ENCODE assay signal across 8 cellular contexts in genomic region chr5:43037929-43038510, GRCh38. TPM values are rescaled to one million over a fixed set of nuclear protein-coding genes. Genes with fewer than 3 reads are reported as not detected.
DNase-seq lines count a peak whose midpoint lies in the region; ATAC-seq and TF ChIP-seq lines count a peak whose summit lies in the region.

No MANE protein-coding gene starts in this region.

- H2AFZ ChIP-seq in osteoblast (ENCODE audit: low read length): peak overlapping the region; percentile 64

- peak overlapping the region; percentile 24 for H3K27ac ChIP-seq in osteoblast (ENCODE audit: low read depth, low read length)

- no peaks in the 10 kb centered on the region for H4K20me1 ChIP-seq in osteoblast (ENCODE audit: insufficient read depth, low read length)

- POLR2A ChIA-PET in BJ (lab: Charles Lee): no interaction called here

- peak overlapping the region; percentile 71 for H3K4me2 ChIP-seq in osteoblast (ENCODE audit: insufficient read depth, low read length)

- H3K36me3 ChIP-seq in BJ (ENCODE audit: control insufficient read depth, insufficient read depth, low read length) (no peaks in the 10 kb centered on the region), osteoblast (ENCODE audit: insufficient read depth, low read length) (no peaks in the 10 kb centered on the region)

- H3K9me3 ChIP-seq in osteoblast (ENCODE audit: low read depth, low read length): no peaks in the 10 kb centered on the region

- H3K4me1 ChIP-seq in osteoblast (ENCODE audit: insufficient read depth, low read length): peaks cover 8% of the 10 kb centered on the region

- CTCF ChIA-PET in BJ (lab: Yijun Ruan, JAX): interaction anchor here (0.5 to 7.7 kb wide), 15 partner anchors 8 to 352 kb away, joined by 3 to 95 read pairs (median 4); no protein-coding TSS in a partner anchor

- TF ChIP-seq CTCF in BJ (IDR thresholded peaks at IDR 0.05; ENCODE audit: insufficient read depth, low read depth, low read length) (no peak), osteoblast (IDR thresholded peaks at IDR 0.05; ENCODE audit: extremely low read depth, low read depth, low read length) (no peak)

- ATAC-seq in GM21367 (IDR thresholded peaks at IDR 0.05; ENCODE audit: unreplicated experiment): peak; percentile 26

- H3K27me3 ChIP-seq in BJ (ENCODE audit: control insufficient read depth, insufficient read depth, low read length) (no peaks in the 10 kb centered on the region), osteoblast (ENCODE audit: insufficient read depth, low read length) (no peaks in the 10 kb centered on the region)

- peaks cover 63% of the 10 kb centered on the region for H3K79me2 ChIP-seq in osteoblast (ENCODE audit: insufficient read depth, low read length)

- H3K4me3 ChIP-seq in BJ (ENCODE audit: low read depth, low read length): peak overlapping the region; percentile 30
- peak overlapping the region; percentile 55 for H3K4me3 ChIP-seq in osteoblast (ENCODE audit: insufficient read depth, low read length)

- DNase-seq in BJ (ENCODE audit: low read depth) (no peak), SIG-M5 (lab: John Stamatoyannopoulos, UW) (peak; percentile 7), osteoblast (ENCODE audit: insufficient read length, low spot score, missing footprints) (peak; percentile 67), NCI-H2107 treated with DMSO at 0.1 percent for 48 hours (lab: John Stamatoyannopoulos, UW; ENCODE audit: unreplicated experiment) (no peak), NCI-H526 treated with DMSO at 0.1 percent for 48 hours (lab: John Stamatoyannopoulos, UW) (no peak), cortex of kidney (lab: John Stamatoyannopoulos, UW) (no peak)
- peak; percentile 35 for DNase-seq in effector CD4-positive, alpha-beta T cell

RNA-seq across cellular contexts. Expression of gene ANXA2R, which starts 2.1 kb away (rescaled TPM):
- 0.53 and 0.74 TPM in 2 replicates for polyA plus RNA-seq in BJ (2011; rRNA removed)
- polyA minus RNA-seq in BJ (2011; rRNA and poly(A)+ RNA removed): 2.4 and 3.0 TPM in 2 replicates
- total RNA-seq in osteoblast: 3.5 and 3.6 TPM in 2 replicates

Comparison
In these comparisons a context has a peak if more than half of its experiments do, and no peak if none do; other contexts are left out.
1. DNase-seq: peak in SIG-M5 (single experiment), effector CD4-positive, alpha-beta T cell (single experiment) and osteoblast (single experiment); none in BJ (single experiment), NCI-H2107 treated with DMSO at 0.1 percent for 48 hours (single experiment), NCI-H526 treated with DMSO at 0.1 percent for 48 hours (single experiment) and cortex of kidney (single experiment).